Comparison of ENCODE assay signal across 32 cellular contexts in genomic region chr18:22428672-22429071, GRCh38. TPM values are rescaled to one million over a fixed set of nuclear protein-coding genes. Genes with fewer than 3 reads are reported as not detected.
A peak's percentile ranks its signal among the peaks of the same experiment; 100 is the strongest.
DNase-seq lines count a peak whose midpoint lies in the region; ATAC-seq and TF ChIP-seq lines count a peak whose summit lies in the region.
"Had no signal": no experiment of that assay in that cellular context is flagged by ENCODE, and none has a peak within 500 bp of the region (broad histone marks: within the 10 kb centered on the region; RNA-seq: fewer than 3 reads in every experiment).

No MANE protein-coding gene starts in this region.

- H3K9me3 ChIP-seq in GM23248 (ENCODE audit: low read depth) (no peaks in the 10 kb centered on the region), PC-9 (ENCODE audit: insufficient read depth, low read depth) (no peaks in the 10 kb centered on the region; the same call in 1 of the 2 replicates), esophagus muscularis mucosa (no peaks in the 10 kb centered on the region), neural progenitor cell (ENCODE audit: low read depth) (no peaks in the 10 kb centered on the region)
- H3K9me3 ChIP-seq: ovary, Peyer's patch had no signal

- no peaks in the 10 kb centered on the region for H3K9me2 ChIP-seq in GM23248 (ENCODE audit: insufficient read depth)
- no peaks in the 10 kb centered on the region for H3K9me2 ChIP-seq in PC-9 (ENCODE audit: insufficient read depth)

- H3K36me3 Mint-ChIP-seq in neural progenitor cell, result no peaks in the 10 kb centered on the region
- H3K36me3 Mint-ChIP-seq: activated CD8-positive, alpha-beta memory T cell treated with anti-CD3 and anti-CD28 coated beads, Interleukin-2, amount 10 ng/mL, durations not matched to agents 7 days and 5 days; mesothelial cell of epicardium; naive thymus-derived CD8-positive, alpha-beta T cell; stimulated activated memory B cell treated with anti-CD40 and anti-IgM and Interleukin-4, amounts not matched to agents 10 μg/mL and 1 μg/mL and 100 μg/mL, for 72 hours had no signal

- no peak overlapping the region for H3K27ac ChIP-seq in GM23248
- no peak overlapping the region for H3K27ac ChIP-seq in PC-9
- no peak overlapping the region for H3K27ac ChIP-seq in esophagus muscularis mucosa (replicated peaks in 1 of 4)
- H3K27ac ChIP-seq in neural progenitor cell, result no peak overlapping the region
- H3K27ac ChIP-seq: ovary, Peyer's patch, WERI-Rb-1 had no signal

- H3K79me2 ChIP-seq in GM23248 (ENCODE audit: insufficient read depth) (no peaks in the 10 kb centered on the region), PC-9 (ENCODE audit: low read depth) (no peaks in the 10 kb centered on the region), neural progenitor cell (ENCODE audit: low read depth) (no peaks in the 10 kb centered on the region)

- TF ChIP-seq CTCF in PC-9 (conservative IDR thresholded peaks at IDR 0.05), result no peak
- TF ChIP-seq CTCF in esophagus muscularis mucosa (IDR thresholded peaks at IDR 0.05), result no peak
- TF ChIP-seq CTCF in neural progenitor cell (IDR thresholded peaks at IDR 0.05), result no peak

- no peak overlapping the region for H3K27ac Mint-ChIP-seq in neural progenitor cell
- H3K27ac Mint-ChIP-seq: activated CD4-positive, alpha-beta T cell treated with anti-CD3 and anti-CD28 coated beads, Interleukin-2, amount 10 ng/mL, durations not matched to agents 7 days and 5 days; activated CD8-positive, alpha-beta memory T cell treated with anti-CD3 and anti-CD28 coated beads, Interleukin-2, amount 10 ng/mL, durations not matched to agents 7 days and 5 days; mesothelial cell of epicardium; stimulated activated memory B cell treated with anti-CD40 and anti-IgM and Interleukin-4, amounts not matched to agents 10 μg/mL and 1 μg/mL and 100 μg/mL, for 72 hours had no signal

- H3K9ac ChIP-seq in GM23248 (no peak overlapping the region), neural progenitor cell (no peak overlapping the region)

- DNase-seq in GM23248 (peak; percentile 15), PC-9 (peak in 1 of 2 experiments; percentile 60), esophagus muscularis mucosa (ENCODE audit: extremely low spot score) (peak; percentile 79), neural progenitor cell (ENCODE audit: low spot score) (no peak), SW480 (ENCODE audit: low spot score) (no peak), glomerular visceral epithelial cell (ENCODE audit: extremely low spot score) (no peak)
- DNase-seq in stimulated activated CD4-positive, alpha-beta T cell treated with anti-CD3 and anti-CD28 coated beads, Interleukin-4, amount 100 ng/mL, for 24 hours, result no peak
- DNase-seq: activated CD4-positive, alpha-beta T cell treated with anti-CD3 and anti-CD28 coated beads, Interleukin-2, amount 10 ng/mL, durations not matched to agents 7 days and 5 days; activated CD8-positive, alpha-beta memory T cell treated with anti-CD3 and anti-CD28 coated beads, Interleukin-2, amount 10 ng/mL, durations not matched to agents 7 days and 5 days; activated T-cell treated with anti-CD3 and anti-CD28 coated beads, Interleukin-2, amount 50 U/mL, for 48 hours; left ventricle myocardium superior; naive thymus-derived CD8-positive, alpha-beta T cell; NCI-H1092 treated with DMSO at 0.1 percent for 48 hours; NCI-H1930; NCI-H524 treated with DMSO at 0.1 percent for 48 hours; NK-92 treated with Interleukin-12 subunit alpha and Interleukin-12 subunit beta, amount 100 ng/mL, for 24 hours; ovary; Peyer's patch; SIG-M5; stimulated activated CD4-positive, alpha-beta T cell treated with anti-CD3 and anti-CD28 coated beads, Interleukin-12 subunit alpha, Interleukin-12 subunit beta, amount 100 ng/mL, for 4 hours; stimulated activated CD4-positive, alpha-beta T cell treated with anti-CD3 and anti-CD28 coated beads, Interleukin-4, amount 100 ng/mL, for 4 hours; T-helper 9 cell; WERI-Rb-1 had no signal

- POLR2A ChIA-PET in PC-9 (lab: Charles Lee; ENCODE audit: unreplicated experiment), result interaction anchor here (0.7 kb wide), 1 partner anchor 30 kb away, joined by 5 read pairs; no protein-coding TSS in a partner anchor

- TF ChIP-seq EP300 in esophagus muscularis mucosa (IDR thresholded peaks at IDR 0.05), result no peak

- H3K36me3 ChIP-seq in GM23248 (ENCODE audit: low read depth) (no peaks in the 10 kb centered on the region), PC-9 (ENCODE audit: low read depth) (no peaks in the 10 kb centered on the region), esophagus muscularis mucosa (no peaks in the 10 kb centered on the region), neural progenitor cell (no peaks in the 10 kb centered on the region)
- H3K36me3 ChIP-seq: ovary, Peyer's patch, WERI-Rb-1 had no signal

- H3K4me3 Mint-ChIP-seq in neural progenitor cell, result no peak overlapping the region
- H3K4me3 Mint-ChIP-seq: activated CD4-positive, alpha-beta T cell treated with anti-CD3 and anti-CD28 coated beads, Interleukin-2, amount 10 ng/mL, durations not matched to agents 7 days and 5 days; activated CD8-positive, alpha-beta memory T cell treated with anti-CD3 and anti-CD28 coated beads, Interleukin-2, amount 10 ng/mL, durations not matched to agents 7 days and 5 days; mesothelial cell of epicardium; stimulated activated memory B cell treated with anti-CD40 and anti-IgM and Interleukin-4, amounts not matched to agents 10 μg/mL and 1 μg/mL and 100 μg/mL, for 72 hours had no signal

- H4K20me1 ChIP-seq in GM23248 (ENCODE audit: insufficient read depth) (no peaks in the 10 kb centered on the region), PC-9 (ENCODE audit: insufficient read depth) (no peaks in the 10 kb centered on the region), neural progenitor cell (ENCODE audit: low read depth) (no peaks in the 10 kb centered on the region)

- H3K4me3 ChIP-seq in GM23248 (no peak overlapping the region), PC-9 (no peak overlapping the region), esophagus muscularis mucosa (no peak overlapping the region), neural progenitor cell (no peak overlapping the region)
- H3K4me3 ChIP-seq: coronary artery, ovary, Peyer's patch had no signal

- 77 to 80% methylated on average over 4 of the region's 4 CpGs for WGBS in GM23248 (ENCODE audit: low coverage in 1 of 2, low lambda C conversion rate in 2 of 2, missing lambda C conversion rate in 2 of 2), 2 experiments
- 87% methylated on average over 4 of the region's 4 CpGs for WGBS in esophagus muscularis mucosa

- no peak for TF ChIP-seq POLR2A in esophagus muscularis mucosa (IDR thresholded peaks at IDR 0.05; ENCODE audit: low read depth)

- peaks cover 4% of the 10 kb centered on the region for H3F3A ChIP-seq in GM23248 (ENCODE audit: insufficient read depth)
- no peaks in the 10 kb centered on the region for H3F3A ChIP-seq in PC-9 (ENCODE audit: insufficient read depth, low read depth)
- no peaks in the 10 kb centered on the region for H3F3A ChIP-seq in neural progenitor cell (ENCODE audit: low read depth)

- in situ Hi-C loops in GM23248 (cut with MboI), result no loop called here

- intact Hi-C loops in PC-9 (cut with micrococcal nuclease; ENCODE audit: unreplicated experiment) (no loop called here), esophagus muscularis mucosa (cut with DNase I) (no loop called here)

- H3K27me3 ChIP-seq in GM23248 (replicated peaks; ENCODE audit: insufficient read depth) (no peaks in the 10 kb centered on the region), PC-9 (ENCODE audit: insufficient read depth, low read depth) (no peaks in the 10 kb centered on the region), esophagus muscularis mucosa (no peaks in the 10 kb centered on the region), neural progenitor cell (no peaks in the 10 kb centered on the region)
- H3K27me3 ChIP-seq: ovary, Peyer's patch had no signal

- ATAC-seq in GM21515 (IDR thresholded peaks at IDR 0.05; ENCODE audit: unreplicated experiment), result no peak
- ATAC-seq: activated CD8-positive, alpha-beta memory T cell treated with anti-CD3 and anti-CD28 coated beads, Interleukin-2, amount 10 ng/mL, durations not matched to agents 7 days and 5 days; esophagus mucosa; left ventricle myocardium superior; naive thymus-derived CD8-positive, alpha-beta T cell; right cardiac atrium; stimulated activated memory B cell treated with anti-CD40 and anti-IgM and Interleukin-4, amounts not matched to agents 10 μg/mL and 1 μg/mL and 100 μg/mL, for 72 hours had no signal

- no peaks in the 10 kb centered on the region for H3K9me3 Mint-ChIP-seq in neural progenitor cell
- H3K9me3 Mint-ChIP-seq: activated CD4-positive, alpha-beta T cell treated with anti-CD3 and anti-CD28 coated beads, Interleukin-2, amount 10 ng/mL, durations not matched to agents 7 days and 5 days; mesothelial cell of epicardium had no signal

- no peak overlapping the region for H3K4me2 ChIP-seq in GM23248 (ENCODE audit: unreplicated experiment)
- H3K4me2 ChIP-seq in PC-9, result peak overlapping the region; percentile 26
- H3K4me2 ChIP-seq in neural progenitor cell, result no peak overlapping the region

- H3K4me1 ChIP-seq in GM23248 (ENCODE audit: insufficient read depth), result peaks cover 12% of the 10 kb centered on the region
- H3K4me1 ChIP-seq in PC-9 (replicated peaks; ENCODE audit: insufficient read depth), result peaks cover 23% of the 10 kb centered on the region
- no peaks in the 10 kb centered on the region for H3K4me1 ChIP-seq in esophagus muscularis mucosa
- no peaks in the 10 kb centered on the region for H3K4me1 ChIP-seq in neural progenitor cell
- H3K4me1 ChIP-seq: Peyer's patch had no signal

- CTCF ChIA-PET in PC-9 (lab: Charles Lee), result no interaction called here

- H3K4me1 Mint-ChIP-seq in neural progenitor cell, result peaks cover 10% of the 10 kb centered on the region
- H3K4me1 Mint-ChIP-seq: activated CD4-positive, alpha-beta T cell treated with anti-CD3 and anti-CD28 coated beads, Interleukin-2, amount 10 ng/mL, durations not matched to agents 7 days and 5 days; activated CD8-positive, alpha-beta memory T cell treated with anti-CD3 and anti-CD28 coated beads, Interleukin-2, amount 10 ng/mL, durations not matched to agents 7 days and 5 days; stimulated activated memory B cell treated with anti-CD40 and anti-IgM and Interleukin-4, amounts not matched to agents 10 μg/mL and 1 μg/mL and 100 μg/mL, for 72 hours had no signal

- H2AFZ ChIP-seq in GM23248 (no peak overlapping the region), PC-9 (no peak overlapping the region), neural progenitor cell (replicated peaks) (peak overlapping the region; percentile 46)

- H3K27me3 Mint-ChIP-seq in neural progenitor cell (ENCODE audit: insufficient read depth, low read depth), result peaks cover 6% of the 10 kb centered on the region
- H3K27me3 Mint-ChIP-seq: activated CD4-positive, alpha-beta T cell treated with anti-CD3 and anti-CD28 coated beads, Interleukin-2, amount 10 ng/mL, durations not matched to agents 7 days and 5 days; activated CD8-positive, alpha-beta memory T cell treated with anti-CD3 and anti-CD28 coated beads, Interleukin-2, amount 10 ng/mL, durations not matched to agents 7 days and 5 days; stimulated activated memory B cell treated with anti-CD40 and anti-IgM and Interleukin-4, amounts not matched to agents 10 μg/mL and 1 μg/mL and 100 μg/mL, for 72 hours had no signal

- no TSS peak for BruUV-seq in PC-9 (replicated peaks; lab: Mats Ljungman, UMichigan)

RNA-seq across cellular contexts. Expression of gene CTAGE1, which starts 11.0 kb away (rescaled TPM):
- total RNA-seq in GM23248 (2014; rRNA removed; shearing (Covaris generic)), result 0.11 TPM in 1 of 2 replicates, not detected in the other
- polyA plus RNA-seq in GM23248 (2016; fragmentation: Nextera tagmentation; extraction: Ambion mirVana), result 0.06 TPM in 1 of 2 replicates, not detected in the other
- total RNA-seq in PC-9 (2021), result not detected in 2 replicates
- total RNA-seq in esophagus muscularis mucosa, result not detected
- total RNA-seq in neural progenitor cell (ENCODE audit: low replicate concordance), result not detected in 2 replicates
- total RNA-seq: activated CD4-positive, alpha-beta T cell treated with anti-CD3 and anti-CD28 coated beads, Interleukin-2, amount 10 ng/mL, durations not matched to agents 7 days and 5 days; activated CD8-positive, alpha-beta memory T cell treated with anti-CD3 and anti-CD28 coated beads, Interleukin-2, amount 10 ng/mL, durations not matched to agents 7 days and 5 days; esophagus mucosa; left ventricle myocardium superior; naive thymus-derived CD8-positive, alpha-beta T cell; ovary; Peyer's patch; urinary bladder had no signal
- polyA plus RNA-seq: adipose tissue; BJ; naive thymus-derived CD8-positive, alpha-beta T cell; ovary; urinary bladder had no signal

Comparison
In these comparisons a context has a peak if more than half of its experiments do, and no peak if none do; other contexts are left out.
1. DNase-seq: peak in GM23248 (single experiment) and esophagus muscularis mucosa (single experiment); none in neural progenitor cell (single experiment), SW480 (single experiment), glomerular visceral epithelial cell (single experiment) and stimulated activated CD4-positive, alpha-beta T cell treated with anti-CD3 and anti-CD28 coated beads, Interleukin-4, amount 100 ng/mL, for 24 hours (single experiment).